ENCODE assay signal across 1 cellular context in the genomic region with DNA sequence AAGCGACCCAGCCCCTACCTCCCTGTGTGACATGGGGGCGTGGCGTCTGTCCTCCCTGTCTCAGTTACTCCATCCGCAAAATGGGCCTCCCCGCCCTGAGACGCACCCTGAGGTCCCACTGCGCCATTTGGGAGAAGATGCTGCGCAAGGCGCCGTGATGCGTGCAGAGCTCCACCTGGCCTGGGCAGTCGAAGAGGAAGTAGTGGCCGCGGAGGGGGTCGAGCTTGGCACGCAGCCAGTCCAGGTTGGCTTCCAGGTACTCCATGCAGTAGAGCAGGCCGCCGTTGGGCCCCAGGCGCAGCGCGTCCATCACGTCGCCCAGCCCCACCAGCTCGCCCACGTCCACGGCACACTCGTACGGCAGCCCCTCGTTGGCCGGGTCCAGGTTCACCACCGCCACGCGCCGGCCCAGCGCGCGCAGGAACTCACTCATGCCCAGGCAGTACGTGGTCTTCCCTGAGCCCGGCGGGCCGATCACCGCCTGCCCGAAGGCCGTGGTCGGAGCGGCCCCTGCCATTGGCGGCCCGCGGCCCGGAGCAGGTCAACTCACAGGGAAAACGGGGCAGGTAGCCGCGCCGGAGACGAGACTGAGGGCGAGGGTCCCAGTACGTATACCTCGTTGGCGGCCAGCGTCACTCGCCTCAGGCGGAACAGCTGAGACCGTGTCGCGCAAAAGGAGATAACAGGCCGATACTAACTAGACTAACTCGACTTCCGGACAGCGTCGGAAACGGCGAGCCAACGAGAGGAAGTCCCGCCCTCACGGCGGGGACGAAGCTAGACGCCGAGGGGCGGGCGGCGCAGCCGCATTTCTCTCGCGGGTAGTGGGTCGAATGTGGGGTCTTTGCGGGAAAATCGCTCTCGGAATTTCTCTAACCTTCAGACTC.
A peak's percentile ranks its signal among the peaks of the same experiment; 100 is the strongest.
TF ChIP-seq lines count a peak whose summit lies in the region.

Gene GPN2, minus strand, starts transcription at position 704 of the 887 bp plus-strand sequence. Its CDS starts 187 bp downstream, at position 517.

TF ChIP-seq in HepG2, 621 proteins besides CTCF, POLR2A, EP300 and RAD21 (continued from another document and continues in another):
- TF ChIP-seq ZBTB25 (CRISPR knock-in tag; IDR thresholded peaks at IDR 0.05) (peak; percentile 71; the same call in 1 of the 2 replicates), BCL6 (CRISPR knock-in tag; IDR thresholded peaks at IDR 0.05) (peak; percentile 33; the same call in 1 of the 2 replicates), SKIL (CRISPR knock-in tag; IDR thresholded peaks at IDR 0.05; ENCODE audit: borderline replicate concordance) (peak; percentile 71; the same call in 1 of the 2 replicates), REL (CRISPR knock-in tag; conservative IDR thresholded peaks at IDR 0.05) (peak; percentile 61; the same call in 1 of the 2 replicates), HMGA1 (CRISPR knock-in tag; conservative IDR thresholded peaks at IDR 0.05) (no peak), ZKSCAN8 (CRISPR knock-in tag; IDR thresholded peaks at IDR 0.05; ENCODE audit: borderline replicate concordance) (peak; percentile 42; the same call in 1 of the 2 replicates), NFKBIZ (CRISPR knock-in tag; IDR thresholded peaks at IDR 0.05) (peak; percentile 62; the same call in 1 of the 2 replicates), TOE1 (CRISPR knock-in tag; IDR thresholded peaks at IDR 0.05) (0 out of 2 replicates have a peak, but pooled peaks have one; percentile 45), JUN (CRISPR knock-in tag; IDR thresholded peaks at IDR 0.05) (peak; percentile 43; the same call in 1 of the 2 replicates), ZNF367 (CRISPR knock-in tag; IDR thresholded peaks at IDR 0.05; ENCODE audit: borderline replicate concordance) (no peak), MXD4 (CRISPR knock-in tag; IDR thresholded peaks at IDR 0.05) (0 out of 2 replicates have a peak, but pooled peaks have one; percentile 71), ZFP91 (CRISPR knock-in tag; IDR thresholded peaks at IDR 0.05; ENCODE audit: borderline replicate concordance) (peak; percentile 95), ZNF224 (CRISPR knock-in tag; IDR thresholded peaks at IDR 0.05) (peak; percentile 94; the same call in 1 of the 2 replicates), ZIK1 (CRISPR knock-in tag; IDR thresholded peaks at IDR 0.05; ENCODE audit: borderline replicate concordance, low read depth) (peak; percentile 93), ZNF232 (CRISPR knock-in tag; IDR thresholded peaks at IDR 0.05; ENCODE audit: borderline replicate concordance) (0 out of 2 replicates have a peak, but pooled peaks have one; percentile 40), PRPF4 (IDR thresholded peaks at IDR 0.05; ENCODE audit: low read depth, low read length, poor library complexity, severe bottlenecking) (no peak), ZNF143 (CRISPR knock-in tag; IDR thresholded peaks at IDR 0.05) (no peak), GMEB2 (CRISPR knock-in tag; IDR thresholded peaks at IDR 0.05; ENCODE audit: low read depth) (peak; percentile 71), LBX2 (CRISPR knock-in tag; IDR thresholded peaks at IDR 0.05; ENCODE audit: borderline replicate concordance) (peak; percentile 88), SNAPC2 (CRISPR knock-in tag; IDR thresholded peaks at IDR 0.05) (0 out of 2 replicates have a peak, but pooled peaks have one; percentile 52), JUNB (CRISPR knock-in tag; IDR thresholded peaks at IDR 0.05; ENCODE audit: borderline replicate concordance) (no peak), GABPB1 (CRISPR knock-in tag; IDR thresholded peaks at IDR 0.05) (peak; percentile 96), ZBTB7A (CRISPR knock-in tag; IDR thresholded peaks at IDR 0.05) (peak; percentile 63; the same call in 1 of the 2 replicates), PHF5A (CRISPR knock-in tag; IDR thresholded peaks at IDR 0.05; ENCODE audit: low read depth, unreplicated experiment) (peak; percentile 86), SRSF4 (IDR thresholded peaks at IDR 0.05; ENCODE audit: low read depth, low read length, poor library complexity, severe bottlenecking) (no peak), HOXA3 (CRISPR knock-in tag; IDR thresholded peaks at IDR 0.05) (peak; percentile 81), REXO4 (CRISPR knock-in tag; IDR thresholded peaks at IDR 0.05; ENCODE audit: borderline replicate concordance) (no peak; the same call in 1 of the 2 replicates), TCF12 (IDR thresholded peaks at IDR 0.05) (no peak), TCF12 (CRISPR knock-in tag; IDR thresholded peaks at IDR 0.05) (no peak), E2F5 (CRISPR knock-in tag; conservative IDR thresholded peaks at IDR 0.05) (no peak; the same call in 1 of the 2 replicates), ZNF629 (CRISPR knock-in tag; conservative IDR thresholded peaks at IDR 0.05) (peak; percentile 96), ISL2 (CRISPR knock-in tag; IDR thresholded peaks at IDR 0.05) (no peak; the same call in 1 of the 2 replicates), REPIN1 (CRISPR knock-in tag; IDR thresholded peaks at IDR 0.05; ENCODE audit: borderline replicate concordance, low read depth) (peak; percentile 94), ZNF589 (CRISPR knock-in tag; conservative IDR thresholded peaks at IDR 0.05) (peak; percentile 84; the same call in 1 of the 2 replicates), POLR2AphosphoS2 (IDR thresholded peaks at IDR 0.05; ENCODE audit: low read depth, low read length) (peak; percentile 84), KLF13 (CRISPR knock-in tag; IDR thresholded peaks at IDR 0.05) (peak; percentile 77; the same call in 1 of the 2 replicates), CREM (IDR thresholded peaks at IDR 0.05) (peak; percentile 71), CREM (CRISPR knock-in tag; IDR thresholded peaks at IDR 0.05) (no peak), PHF20 (CRISPR knock-in tag; IDR thresholded peaks at IDR 0.05) (peak; percentile 93), ZNF121 (CRISPR knock-in tag; IDR thresholded peaks at IDR 0.05) (peak; percentile 65; the same call in 1 of the 2 replicates), ZNF317 (CRISPR knock-in tag; IDR thresholded peaks at IDR 0.05) (0 out of 2 replicates have a peak, but pooled peaks have one; percentile 41), ZSCAN5A (CRISPR knock-in tag; IDR thresholded peaks at IDR 0.05; ENCODE audit: borderline replicate concordance) (no peak), RBFOX2 (IDR thresholded peaks at IDR 0.05; ENCODE audit: low read depth, low read length) (peak; percentile 95), SATB2 (CRISPR knock-in tag; IDR thresholded peaks at IDR 0.05) (0 out of 2 replicates have a peak, but pooled peaks have one; percentile 83), MEF2D (CRISPR knock-in tag; IDR thresholded peaks at IDR 0.05) (peak; percentile 30; the same call in 1 of the 2 replicates), MTA3 (CRISPR knock-in tag; IDR thresholded peaks at IDR 0.05) (0 out of 2 replicates have a peak, but pooled peaks have one; percentile 30), ZNF746 (CRISPR knock-in tag; IDR thresholded peaks at IDR 0.05) (peak; percentile 40)
- TF ChIP-seq, protein P1, sequence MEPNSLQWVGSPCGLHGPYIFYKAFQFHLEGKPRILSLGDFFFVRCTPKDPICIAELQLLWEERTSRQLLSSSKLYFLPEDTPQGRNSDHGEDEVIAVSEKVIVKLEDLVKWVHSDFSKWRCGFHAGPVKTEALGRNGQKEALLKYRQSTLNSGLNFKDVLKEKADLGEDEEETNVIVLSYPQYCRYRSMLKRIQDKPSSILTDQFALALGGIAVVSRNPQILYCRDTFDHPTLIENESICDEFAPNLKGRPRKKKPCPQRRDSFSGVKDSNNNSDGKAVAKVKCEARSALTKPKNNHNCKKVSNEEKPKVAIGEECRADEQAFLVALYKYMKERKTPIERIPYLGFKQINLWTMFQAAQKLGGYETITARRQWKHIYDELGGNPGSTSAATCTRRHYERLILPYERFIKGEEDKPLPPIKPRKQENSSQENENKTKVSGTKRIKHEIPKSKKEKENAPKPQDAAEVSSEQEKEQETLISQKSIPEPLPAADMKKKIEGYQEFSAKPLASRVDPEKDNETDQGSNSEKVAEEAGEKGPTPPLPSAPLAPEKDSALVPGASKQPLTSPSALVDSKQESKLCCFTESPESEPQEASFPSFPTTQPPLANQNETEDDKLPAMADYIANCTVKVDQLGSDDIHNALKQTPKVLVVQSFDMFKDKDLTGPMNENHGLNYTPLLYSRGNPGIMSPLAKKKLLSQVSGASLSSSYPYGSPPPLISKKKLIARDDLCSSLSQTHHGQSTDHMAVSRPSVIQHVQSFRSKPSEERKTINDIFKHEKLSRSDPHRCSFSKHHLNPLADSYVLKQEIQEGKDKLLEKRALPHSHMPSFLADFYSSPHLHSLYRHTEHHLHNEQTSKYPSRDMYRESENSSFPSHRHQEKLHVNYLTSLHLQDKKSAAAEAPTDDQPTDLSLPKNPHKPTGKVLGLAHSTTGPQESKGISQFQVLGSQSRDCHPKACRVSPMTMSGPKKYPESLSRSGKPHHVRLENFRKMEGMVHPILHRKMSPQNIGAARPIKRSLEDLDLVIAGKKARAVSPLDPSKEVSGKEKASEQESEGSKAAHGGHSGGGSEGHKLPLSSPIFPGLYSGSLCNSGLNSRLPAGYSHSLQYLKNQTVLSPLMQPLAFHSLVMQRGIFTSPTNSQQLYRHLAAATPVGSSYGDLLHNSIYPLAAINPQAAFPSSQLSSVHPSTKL (CRISPR knock-in tag; IDR thresholded peaks at IDR 0.05): peak; percentile 28; the same call in 1 of the 2 replicates
- TF ChIP-seq, protein P2, sequence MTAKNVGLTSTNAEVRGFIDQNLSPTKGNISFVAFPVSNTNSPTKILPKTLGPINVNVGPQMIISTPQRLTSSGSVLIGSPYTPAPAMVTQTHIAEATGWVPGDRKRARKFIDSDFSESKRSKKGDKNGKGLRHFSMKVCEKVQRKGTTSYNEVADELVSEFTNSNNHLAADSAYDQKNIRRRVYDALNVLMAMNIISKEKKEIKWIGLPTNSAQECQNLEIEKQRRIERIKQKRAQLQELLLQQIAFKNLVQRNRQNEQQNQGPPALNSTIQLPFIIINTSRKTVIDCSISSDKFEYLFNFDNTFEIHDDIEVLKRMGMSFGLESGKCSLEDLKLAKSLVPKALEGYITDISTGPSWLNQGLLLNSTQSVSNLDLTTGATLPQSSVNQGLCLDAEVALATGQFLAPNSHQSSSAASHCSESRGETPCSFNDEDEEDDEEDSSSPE (CRISPR knock-in tag; IDR thresholded peaks at IDR 0.05): peak; percentile 57
